In genomic region chr13:59229401-59229800, GRCh38 we compare ENCODE assay signal across 20 cellular contexts.
"Had no signal": no experiment of that assay in that cellular context is flagged by ENCODE, and none has a peak within 500 bp of the region (broad histone marks: within the 10 kb centered on the region; RNA-seq: fewer than 3 reads in every experiment).

No MANE protein-coding gene starts in this region.

- H3K4me1 ChIP-seq: left ventricle myocardium inferior, tibial nerve, uterus had no signal

- H3K27ac ChIP-seq: left ventricle myocardium inferior, ovary, skin epidermis, tibial nerve, uterus had no signal

- ATAC-seq: mucosa of descending colon; naive thymus-derived CD4-positive, alpha-beta T cell; natural killer cell treated with Interleukin-12 subunit alpha and Interleukin-12 subunit beta and Interleukin-15 and Interleukin-18, amount 100 ng/mL, for 72 hours; right cardiac atrium; sciatic nerve; stimulated activated naive B cell treated with anti-CD40 and anti-IgM and Interleukin-4, amounts not matched to agents 10 μg/mL and 1 μg/mL and 100 μg/mL, for 72 hours had no signal

- H3K9me3 ChIP-seq: left ventricle myocardium inferior, mucosa of descending colon, ovary, tibial nerve, uterus had no signal

- H3K36me3 ChIP-seq: left ventricle myocardium inferior, ovary, tibial nerve, uterus had no signal

- H3K27me3 ChIP-seq: ovary, uterus had no signal

- DNase-seq: hypothalamus; immature natural killer cell; left ventricle myocardium inferior; midbrain; mucosa of descending colon; naive thymus-derived CD4-positive, alpha-beta T cell; ovary; retina; right cardiac atrium; stimulated activated CD4-positive, alpha-beta T cell treated with anti-CD3 and anti-CD28 coated beads, Interleukin-12 subunit alpha, Interleukin-12 subunit beta, amount 100 ng/mL, for 4 hours; stimulated activated CD4-positive, alpha-beta T cell treated with anti-CD3 and anti-CD28 coated beads, Interleukin-15, amount 100 ng/mL, for 24 hours; stimulated activated CD4-positive, alpha-beta T cell treated with anti-CD3 and anti-CD28 coated beads, Interleukin-2, amount 100 ng/mL, for 24 hours; stimulated activated CD4-positive, alpha-beta T cell treated with anti-CD3 and anti-CD28 coated beads, Interleukin-4, amount 100 ng/mL, for 1 hour; stimulated activated naive B cell treated with anti-CD40 and anti-IgM and Interleukin-4, amounts not matched to agents 10 μg/mL and 1 μg/mL and 100 μg/mL, for 72 hours; uterus had no signal

- H3K4me3 ChIP-seq: left ventricle myocardium inferior, lung, mucosa of descending colon, ovary, skin epidermis, tibial nerve, uterus had no signal
